ENCODE assay signal across 16 cellular contexts in genomic region chr6:85113934-85114582, GRCh38.
DNase-seq lines count a peak whose midpoint lies in the region; ATAC-seq, FAIRE-seq and TF ChIP-seq lines count a peak whose summit lies in the region.
"Had no signal": no experiment of that assay in that cellular context is flagged by ENCODE, and none has a peak within 500 bp of the region (broad histone marks: within the 10 kb centered on the region; RNA-seq: fewer than 3 reads in every experiment).

No MANE protein-coding gene starts in this region.

- WGBS in A549 (ENCODE audit: missing lambda C conversion rate), result 91% methylated on average over 21 of the region's 21 CpGs

- H3K4me3 ChIP-seq in A549 (no peak overlapping the region), MG63 (peak overlapping the region; percentile 39), coronary artery (peak overlapping the region; percentile 60), upper lobe of right lung (no peak overlapping the region)
- H3K4me3 ChIP-seq: colonic mucosa had no signal

- H3K4me1 Mint-ChIP-seq in nephron, result peaks cover 29% of the 10 kb centered on the region
- H3K4me1 Mint-ChIP-seq: natural killer cell had no signal

- TF ChIP-seq CTCF in A549 (IDR thresholded peaks at IDR 0.05) (no peak), coronary artery (IDR thresholded peaks at IDR 0.05) (no peak), nephron (IDR thresholded peaks at IDR 0.05; ENCODE audit: unreplicated experiment in 3 of 3) (no peak), upper lobe of right lung (IDR thresholded peaks at IDR 0.05) (no peak), GM13977 (IDR thresholded peaks at IDR 0.05; ENCODE audit: extremely low read depth, insufficient read depth, missing control alignments) (no peak)

- POLR2A ChIA-PET in A549 (lab: Yijun Ruan, JAX), result no interaction called here

- TF ChIP-seq RAD21 in A549 (conservative IDR thresholded peaks at IDR 0.05 in 1 of 2, IDR thresholded peaks at IDR 0.05 in 1 of 2), result no peak

- H3K27ac Mint-ChIP-seq in nephron, result peak overlapping the region in 2 of 3 experiments; percentile 13 to 28
- H3K27ac Mint-ChIP-seq: natural killer cell had no signal

- no peaks in the 10 kb centered on the region for H3K36me3 ChIP-seq in MG63
- no peaks in the 10 kb centered on the region for H3K36me3 ChIP-seq in upper lobe of right lung
- H3K36me3 ChIP-seq: colonic mucosa, vagina had no signal

- intact Hi-C loops in upper lobe of right lung (cut with DNase I), result no loop called here

- H3K27me3 Mint-ChIP-seq in nephron (ENCODE audit: low read depth), result no peaks in the 10 kb centered on the region

- H3K27me3 ChIP-seq in MG63 (no peaks in the 10 kb centered on the region), upper lobe of right lung (no peaks in the 10 kb centered on the region)
- H3K27me3 ChIP-seq: colonic mucosa, foreskin keratinocyte, vagina had no signal

- H3K27ac ChIP-seq in A549 (no peak overlapping the region), coronary artery (no peak overlapping the region), upper lobe of right lung (no peak overlapping the region)
- H3K27ac ChIP-seq: colonic mucosa, foreskin keratinocyte, vagina had no signal

- CTCF ChIA-PET in A549 (lab: Yijun Ruan, JAX), result no interaction called here

- no peaks in the 10 kb centered on the region for H3K9me3 Mint-ChIP-seq in nephron

- H3K9me3 ChIP-seq in A549, result no peaks in the 10 kb centered on the region
- no peaks in the 10 kb centered on the region; the same call in 1 of the 2 replicates for H3K9me3 ChIP-seq in MG63
- no peaks in the 10 kb centered on the region for H3K9me3 ChIP-seq in upper lobe of right lung
- H3K9me3 ChIP-seq: colonic mucosa, vagina had no signal

- in situ Hi-C loops in GM13977 (cut with MboI; ENCODE audit: low pct_unique_long_range_greater_than_20kb, low sequenced_read_pairs, unreplicated experiment), result no loop called here

- no peak for DNase-seq in A549 (ENCODE audit: low read depth in 1 of 2, low spot score in 1 of 2)
- DNase-seq in MG63, result peak; percentile 43
- DNase-seq in coronary artery (ENCODE audit: low spot score), result no peak
- no peak for DNase-seq in upper lobe of right lung
- no peak for DNase-seq in middle frontal gyrus (ENCODE audit: extremely low spot score, low spot score)
- no peak for DNase-seq in GM13977 (ENCODE audit: low spot score)
- DNase-seq: activated naive CD4-positive, alpha-beta T cell treated with anti-CD3 and anti-CD28 coated beads, Interleukin-2, amount 50 U/mL, for 16 hours; colonic mucosa; Karpas-422; kidney; natural killer cell had no signal

- TF ChIP-seq EP300 in A549 (IDR thresholded peaks at IDR 0.05), result no peak

- H3K4me1 ChIP-seq in A549 (0 out of 3 replicates have a peak, but pooled peaks cover 3% of the 10 kb centered on the region), upper lobe of right lung (no peaks in the 10 kb centered on the region)
- H3K4me1 ChIP-seq: colonic mucosa, foreskin keratinocyte had no signal

- no peak for FAIRE-seq in A549 (lab: Jason Lieb, UNC)
- FAIRE-seq: kidney had no signal

- TF ChIP-seq POLR2A in A549 (IDR thresholded peaks at IDR 0.05; ENCODE audit: low read length), result no peak

- no peak overlapping the region for H3K4me2 ChIP-seq in A549

- no peaks in the 10 kb centered on the region for H3K36me3 Mint-ChIP-seq in nephron (ENCODE audit: low read depth)
- H3K36me3 Mint-ChIP-seq: natural killer cell had no signal

- no peak for ATAC-seq in A549
- ATAC-seq in upper lobe of right lung, result no peak
- ATAC-seq in GM21381 (IDR thresholded peaks at IDR 0.05; ENCODE audit: unreplicated experiment), result no peak
- ATAC-seq: foreskin keratinocyte, natural killer cell, Panc1 had no signal

- H3K4me3 Mint-ChIP-seq in nephron, result peak overlapping the region; percentile 7 to 70 (median 63)
- H3K4me3 Mint-ChIP-seq: natural killer cell had no signal

TF ChIP-seq in A549, 52 proteins besides CTCF, POLR2A, EP300 and RAD21:
- TF ChIP-seq ZNF302 (CRISPR knock-in tag; IDR thresholded peaks at IDR 0.05), result no peak
- TF ChIP-seq EHMT2 (IDR thresholded peaks at IDR 0.05; ENCODE audit: low read depth), result no peak
- TF ChIP-seq CEBPB (IDR thresholded peaks at IDR 0.05), result peak; percentile 32 to 54; a peak in 2 of 4 replicates
- TF ChIP-seq, protein P1, sequence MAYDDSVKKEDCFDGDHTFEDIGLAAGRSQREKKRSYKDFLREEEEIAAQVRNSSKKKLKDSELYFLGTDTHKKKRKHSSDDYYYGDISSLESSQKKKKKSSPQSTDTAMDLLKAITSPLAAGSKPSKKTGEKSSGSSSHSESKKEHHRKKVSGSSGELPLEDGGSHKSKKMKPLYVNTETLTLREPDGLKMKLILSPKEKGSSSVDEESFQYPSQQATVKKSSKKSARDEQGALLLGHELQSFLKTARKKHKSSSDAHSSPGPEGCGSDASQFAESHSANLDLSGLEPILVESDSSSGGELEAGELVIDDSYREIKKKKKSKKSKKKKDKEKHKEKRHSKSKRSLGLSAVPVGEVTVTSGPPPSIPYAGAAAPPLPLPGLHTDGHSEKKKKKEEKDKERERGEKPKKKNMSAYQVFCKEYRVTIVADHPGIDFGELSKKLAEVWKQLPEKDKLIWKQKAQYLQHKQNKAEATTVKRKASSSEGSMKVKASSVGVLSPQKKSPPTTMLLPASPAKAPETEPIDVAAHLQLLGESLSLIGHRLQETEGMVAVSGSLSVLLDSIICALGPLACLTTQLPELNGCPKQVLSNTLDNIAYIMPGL (CRISPR knock-in tag; IDR thresholded peaks at IDR 0.05; ENCODE audit: borderline replicate concordance), result no peak

Comparison
In these comparisons a context has a peak if more than half of its experiments do, and no peak if none do; other contexts are left out.
1. H3K4me3 ChIP-seq: peak in MG63 (single experiment) and coronary artery (single experiment); none in A549 (single experiment) and upper lobe of right lung (single experiment).